In genomic region chr4:15396157-15396800, GRCh38 we compare ENCODE assay signal across 1 cellular context.
TF ChIP-seq lines count a peak whose summit lies in the region.

No MANE protein-coding gene starts in this region.

TF ChIP-seq in GM12878, 131 proteins besides CTCF, POLR2A, EP300 and RAD21 (continued from another document):
- TF ChIP-seq E4F1 (IDR thresholded peaks at IDR 0.05; ENCODE audit: borderline replicate concordance, partially characterized antibody) = no peak
